ENCODE assay signal across 15 cellular contexts in the genomic region with DNA sequence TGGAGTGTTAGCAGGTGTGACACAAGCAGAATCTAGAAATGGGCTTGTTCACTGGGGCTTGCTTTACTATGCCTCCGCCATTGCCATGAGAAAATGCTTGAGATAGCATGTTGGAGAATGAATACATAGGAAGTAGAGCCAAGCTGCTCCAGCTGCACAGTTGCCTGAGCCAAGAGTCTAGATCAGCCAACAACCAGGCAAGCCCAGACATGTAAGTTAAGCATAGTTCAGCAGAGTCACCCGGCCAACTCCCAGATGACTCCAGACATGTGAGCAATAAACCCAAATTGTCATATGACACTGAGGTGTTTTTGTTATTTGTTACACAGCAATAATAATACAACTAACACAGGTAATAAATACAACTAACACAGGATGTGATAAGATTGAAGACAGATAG.
DNase-seq lines count a peak whose midpoint lies in the region; ATAC-seq, FAIRE-seq and TF ChIP-seq lines count a peak whose summit lies in the region.
"Had no signal": no experiment of that assay in that cellular context is flagged by ENCODE, and none has a peak within 500 bp of the region (broad histone marks: within the 10 kb centered on the region; RNA-seq: fewer than 3 reads in every experiment).

No MANE protein-coding gene starts in this region.

- no peaks in the 10 kb centered on the region for H4K20me1 ChIP-seq in astrocyte (ENCODE audit: insufficient read depth, low read length)
- H4K20me1 ChIP-seq in keratinocyte (ENCODE audit: control insufficient read depth, extremely low read depth, insufficient read depth, low read length): no peaks in the 10 kb centered on the region

- 38 to 55% methylated on average over 1 of the region's 2 CpGs for WGBS in esophagus squamous epithelium, 2 donors

- no peak for TF ChIP-seq POLR2A in esophagus squamous epithelium (IDR thresholded peaks at IDR 0.05)

- peak overlapping the region; percentile 44 for H3K27ac Mint-ChIP-seq in astrocyte (ENCODE audit: unreplicated experiment)
- no peak overlapping the region for H3K27ac Mint-ChIP-seq in activated CD4-positive, alpha-beta memory T cell treated with anti-CD3 and anti-CD28 coated beads for 36 hours
- H3K27ac Mint-ChIP-seq: activated naive CD4-positive, alpha-beta T cell treated with anti-CD3 and anti-CD28 coated beads, Interleukin-2, amount 50 U/mL, for 72 hours; mesothelial cell of epicardium; progenitor cell of endocrine pancreas had no signal

- peak overlapping the region; percentile 32 for H2AFZ ChIP-seq in astrocyte (ENCODE audit: low read depth, low read length)
- peak overlapping the region; percentile 63 for H2AFZ ChIP-seq in keratinocyte (ENCODE audit: control insufficient read depth, low read length)

- H3K9me1 ChIP-seq in keratinocyte (ENCODE audit: control insufficient read depth, extremely low read depth, insufficient read depth, low read length): no peaks in the 10 kb centered on the region

- intact Hi-C loops in esophagus squamous epithelium (cut with DNase I): no loop called here
- intact Hi-C loops in activated CD4-positive, alpha-beta memory T cell treated with anti-CD3 and anti-CD28 coated beads for 36 hours (cut with micrococcal nuclease): no loop called here

- peaks cover 6% of the 10 kb centered on the region for H3K9me3 ChIP-seq in astrocyte (ENCODE audit: insufficient read depth, low read depth, low read length)
- peaks cover 5% of the 10 kb centered on the region for H3K9me3 ChIP-seq in keratinocyte (ENCODE audit: control insufficient read depth, low read depth, low read length)
- peaks cover 0 to 8% (median 0%) of the 10 kb centered on the region in 3 donors for H3K9me3 ChIP-seq in esophagus squamous epithelium

- H3K36me3 Mint-ChIP-seq in astrocyte (ENCODE audit: low read depth, unreplicated experiment): no peaks in the 10 kb centered on the region
- no peaks in the 10 kb centered on the region for H3K36me3 Mint-ChIP-seq in activated CD4-positive, alpha-beta memory T cell treated with anti-CD3 and anti-CD28 coated beads for 36 hours
- H3K36me3 Mint-ChIP-seq: activated naive CD4-positive, alpha-beta T cell treated with anti-CD3 and anti-CD28 coated beads, Interleukin-2, amount 50 U/mL, for 72 hours had no signal

- H3K4me2 ChIP-seq in astrocyte (ENCODE audit: low read length) (no peak overlapping the region), keratinocyte (ENCODE audit: control insufficient read depth, extremely low read depth, insufficient read depth, low read depth, low read length) (no peak overlapping the region)

- no peaks in the 10 kb centered on the region for H3K36me3 ChIP-seq in astrocyte (ENCODE audit: insufficient read depth, low read length)
- H3K36me3 ChIP-seq in keratinocyte (ENCODE audit: control insufficient read depth in 2 of 2, extremely low read depth in 1 of 2, insufficient read depth in 2 of 2, low read length in 2 of 2): no peaks in the 10 kb centered on the region
- H3K36me3 ChIP-seq in esophagus squamous epithelium: no peaks in the 10 kb centered on the region

- no peak overlapping the region for H3K4me3 Mint-ChIP-seq in astrocyte (ENCODE audit: unreplicated experiment)
- no peak overlapping the region for H3K4me3 Mint-ChIP-seq in activated CD4-positive, alpha-beta memory T cell treated with anti-CD3 and anti-CD28 coated beads for 36 hours
- H3K4me3 Mint-ChIP-seq: mesothelial cell of epicardium had no signal

- DNase-seq in DMS153 (lab: John Stamatoyannopoulos, UW) (peak; percentile 65), LoVo (ENCODE audit: low spot score) (peak; percentile 23), astrocyte (ENCODE audit: low read depth) (peak; percentile 81), keratinocyte (ENCODE audit: low read depth, low spot score) (peak; percentile 84), esophagus squamous epithelium (lab: John Stamatoyannopoulos, UW) (no peak), omental fat pad (ENCODE audit: low spot score) (no peak), NCI-H2227 (lab: John Stamatoyannopoulos, UW; ENCODE audit: unreplicated experiment) (no peak)
- no peak for DNase-seq in activated CD4-positive, alpha-beta memory T cell treated with anti-CD3 and anti-CD28 coated beads for 36 hours
- DNase-seq: Caco-2; PC-3; stimulated activated CD4-positive, alpha-beta T cell treated with anti-CD3 and anti-CD28 coated beads, Interleukin-4, amount 100 ng/mL, for 1 hour; stimulated activated naive CD4-positive, alpha-beta T cell treated with Interleukin-2 at 50 U/mL for 16 hours had no signal

- no peaks in the 10 kb centered on the region for H3K27me3 ChIP-seq in astrocyte (ENCODE audit: insufficient read depth, low read length)
- no peaks in the 10 kb centered on the region for H3K27me3 ChIP-seq in keratinocyte (ENCODE audit: control insufficient read depth, extremely low read depth, insufficient read depth, low read length)
- no peaks in the 10 kb centered on the region for H3K27me3 ChIP-seq in esophagus squamous epithelium

- CTCF ChIA-PET in activated CD4-positive, alpha-beta memory T cell treated with anti-CD3 and anti-CD28 coated beads for 36 hours (lab: Charles Lee): no interaction called here

- no peak for TF ChIP-seq CTCF in astrocyte (IDR thresholded peaks at IDR 0.05; ENCODE audit: insufficient read depth, low read depth, low read length)
- TF ChIP-seq CTCF in keratinocyte (optimal IDR thresholded peaks at IDR 0.05 in 1 of 3, IDR thresholded peaks at IDR 0.05 in 1 of 3, conservative IDR thresholded peaks at IDR 0.05 in 1 of 3; ENCODE audit: extremely low read depth in 1 of 3, insufficient read depth in 2 of 3, low read length in 3 of 3): no peak
- no peak for TF ChIP-seq CTCF in esophagus squamous epithelium (IDR thresholded peaks at IDR 0.05)
- TF ChIP-seq CTCF in omental fat pad (IDR thresholded peaks at IDR 0.05): no peak

- no peaks in the 10 kb centered on the region for H3K79me2 ChIP-seq in astrocyte (ENCODE audit: insufficient read depth, low read length)
- H3K79me2 ChIP-seq in keratinocyte (ENCODE audit: control insufficient read depth, insufficient read depth, low read length): no peaks in the 10 kb centered on the region

- H3K27me3 Mint-ChIP-seq in astrocyte (ENCODE audit: low read depth, unreplicated experiment): no peaks in the 10 kb centered on the region
- no peaks in the 10 kb centered on the region for H3K27me3 Mint-ChIP-seq in activated CD4-positive, alpha-beta memory T cell treated with anti-CD3 and anti-CD28 coated beads for 36 hours
- H3K27me3 Mint-ChIP-seq: progenitor cell of endocrine pancreas had no signal

- ATAC-seq in omental fat pad (ENCODE audit: low FRiP score): no peak
- ATAC-seq: activated naive CD4-positive, alpha-beta T cell treated with anti-CD3 and anti-CD28 coated beads, Interleukin-2, amount 50 U/mL, for 72 hours; PC-3 had no signal

- H3K9me3 Mint-ChIP-seq in astrocyte (ENCODE audit: unreplicated experiment): peaks cover 16% of the 10 kb centered on the region
- peaks cover 14% of the 10 kb centered on the region for H3K9me3 Mint-ChIP-seq in activated CD4-positive, alpha-beta memory T cell treated with anti-CD3 and anti-CD28 coated beads for 36 hours

- no peak overlapping the region for H3K27ac ChIP-seq in astrocyte (ENCODE audit: low read depth, low read length)
- peak overlapping the region; percentile 83 for H3K27ac ChIP-seq in keratinocyte (ENCODE audit: control insufficient read depth, insufficient read depth, low read length)
- H3K27ac ChIP-seq in esophagus squamous epithelium: no peak overlapping the region

- H3K9ac ChIP-seq in astrocyte (ENCODE audit: low read length): no peak overlapping the region
- H3K9ac ChIP-seq in keratinocyte (ENCODE audit: control insufficient read depth, extremely low read depth, insufficient read depth, low read length): no peak overlapping the region

- FAIRE-seq in astrocyte (lab: Jason Lieb, UNC): no peak
- peak; percentile 98 for FAIRE-seq in keratinocyte (lab: Jason Lieb, UNC)

- POLR2A ChIA-PET in activated CD4-positive, alpha-beta memory T cell treated with anti-CD3 and anti-CD28 coated beads for 36 hours (lab: Charles Lee): no interaction called here

- H3K4me1 ChIP-seq in astrocyte (ENCODE audit: insufficient read depth, low read length) (no peaks in the 10 kb centered on the region), keratinocyte (ENCODE audit: control insufficient read depth, extremely low read depth, insufficient read depth, low read length) (peaks cover 24% of the 10 kb centered on the region), esophagus squamous epithelium (no peaks in the 10 kb centered on the region)
- H3K4me1 ChIP-seq: Caco-2 had no signal

- H3K4me1 Mint-ChIP-seq in astrocyte (ENCODE audit: low read depth, unreplicated experiment): peaks cover 5% of the 10 kb centered on the region
- H3K4me1 Mint-ChIP-seq in activated CD4-positive, alpha-beta memory T cell treated with anti-CD3 and anti-CD28 coated beads for 36 hours (ENCODE audit: low read depth): no peaks in the 10 kb centered on the region

- dilution Hi-C loops in keratinocyte (cut with MboI; ENCODE audit: extremely low pct_ligation_motif_present, low sequenced_read_pairs): no loop called here

- H3K4me3 ChIP-seq in astrocyte (ENCODE audit: insufficient read depth, low read depth, low read length): no peak overlapping the region
- no peak overlapping the region for H3K4me3 ChIP-seq in keratinocyte (ENCODE audit: control insufficient read depth in 2 of 3, extremely low read depth in 1 of 3, insufficient read depth in 2 of 3, low read depth in 1 of 3, low read length in 3 of 3)
- H3K4me3 ChIP-seq in esophagus squamous epithelium: no peak overlapping the region

Comparison
In these comparisons a context has a peak if more than half of its experiments do, and no peak if none do; other contexts are left out.
1. DNase-seq: peak in DMS153 (single experiment), LoVo (single experiment), astrocyte (single experiment) and keratinocyte (single experiment); none in esophagus squamous epithelium (single experiment), activated CD4-positive, alpha-beta memory T cell treated with anti-CD3 and anti-CD28 coated beads for 36 hours (single experiment), omental fat pad (single experiment) and NCI-H2227 (single experiment).